ENCODE assay signal across 1 cellular context in the genomic region with DNA sequence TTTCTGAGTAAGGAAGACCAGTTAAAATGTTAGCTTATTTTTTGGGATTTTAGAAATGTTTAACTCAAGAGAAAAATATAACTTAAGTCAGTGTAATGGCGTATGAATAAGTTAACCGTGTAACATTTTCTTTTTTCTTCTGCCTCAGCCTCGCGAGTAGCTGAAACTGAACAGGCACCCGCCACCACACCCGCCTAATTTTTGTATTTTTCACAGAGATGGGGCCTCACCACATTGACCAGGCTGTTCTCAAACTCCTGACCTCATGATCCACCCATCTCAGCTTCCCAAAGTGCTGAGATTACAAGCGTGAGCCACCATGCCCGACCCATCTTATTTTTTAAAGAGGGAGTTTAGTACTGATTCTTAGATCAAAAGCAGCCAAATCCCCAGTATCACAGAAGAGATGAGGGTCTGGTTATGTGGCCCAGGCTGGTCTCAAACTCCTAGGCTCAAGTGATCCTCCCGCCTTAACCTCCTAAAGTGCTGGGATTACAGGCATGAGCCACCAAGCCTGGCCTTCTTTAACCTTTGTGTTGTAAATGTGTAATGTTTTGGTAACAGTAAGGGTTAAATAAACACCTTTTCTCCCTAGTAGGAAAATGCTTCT.
TF ChIP-seq lines count a peak whose summit lies in the region.

No MANE protein-coding gene starts in this region.

TF ChIP-seq in GM12878, 131 proteins besides CTCF, POLR2A, EP300 and RAD21:
- TF ChIP-seq MTA2 (IDR thresholded peaks at IDR 0.05; ENCODE audit: low read depth): no peak
- TF ChIP-seq, protein P1, sequence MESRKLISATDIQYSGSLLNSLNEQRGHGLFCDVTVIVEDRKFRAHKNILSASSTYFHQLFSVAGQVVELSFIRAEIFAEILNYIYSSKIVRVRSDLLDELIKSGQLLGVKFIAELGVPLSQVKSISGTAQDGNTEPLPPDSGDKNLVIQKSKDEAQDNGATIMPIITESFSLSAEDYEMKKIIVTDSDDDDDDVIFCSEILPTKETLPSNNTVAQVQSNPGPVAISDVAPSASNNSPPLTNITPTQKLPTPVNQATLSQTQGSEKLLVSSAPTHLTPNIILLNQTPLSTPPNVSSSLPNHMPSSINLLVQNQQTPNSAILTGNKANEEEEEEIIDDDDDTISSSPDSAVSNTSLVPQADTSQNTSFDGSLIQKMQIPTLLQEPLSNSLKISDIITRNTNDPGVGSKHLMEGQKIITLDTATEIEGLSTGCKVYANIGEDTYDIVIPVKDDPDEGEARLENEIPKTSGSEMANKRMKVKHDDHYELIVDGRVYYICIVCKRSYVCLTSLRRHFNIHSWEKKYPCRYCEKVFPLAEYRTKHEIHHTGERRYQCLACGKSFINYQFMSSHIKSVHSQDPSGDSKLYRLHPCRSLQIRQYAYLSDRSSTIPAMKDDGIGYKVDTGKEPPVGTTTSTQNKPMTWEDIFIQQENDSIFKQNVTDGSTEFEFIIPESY (IDR thresholded peaks at IDR 0.05): peak; percentile 68; the same call in 1 of the 2 replicates
